12 cellular contexts compared by ENCODE assay signal in genomic region chr7:155377071-155377836, GRCh38.
A peak's percentile ranks its signal among the peaks of the same experiment; 100 is the strongest.
DNase-seq lines count a peak whose midpoint lies in the region; ATAC-seq and TF ChIP-seq lines count a peak whose summit lies in the region.
"Had no signal": no experiment of that assay in that cellular context is flagged by ENCODE, and none has a peak within 500 bp of the region (broad histone marks: within the 10 kb centered on the region; RNA-seq: fewer than 3 reads in every experiment).

No MANE protein-coding gene starts in this region.

- no peak for DNase-seq in heart left ventricle
- DNase-seq in left cardiac atrium, result no peak
- no peak for DNase-seq in coronary artery (ENCODE audit: low spot score)
- DNase-seq in neural progenitor cell (ENCODE audit: low spot score), result peak; percentile 42
- no peak for DNase-seq in upper lobe of right lung
- DNase-seq in stimulated activated CD4-positive, alpha-beta T cell treated with anti-CD3 and anti-CD28 coated beads, Interleukin-2, amount 100 ng/mL, for 48 hours, result no peak
- DNase-seq in ecto neural progenitor cell (ENCODE audit: low spot score), result no peak
- DNase-seq: activated T-cell treated with anti-CD3 and anti-CD28 coated beads, Interleukin-2, amount 50 U/mL, for 4 hours; DMS53; midbrain; NCI-H82 had no signal

- no peak overlapping the region for H2AFZ ChIP-seq in neural progenitor cell (replicated peaks)

- H3K79me2 ChIP-seq in neural progenitor cell (ENCODE audit: low read depth), result no peaks in the 10 kb centered on the region

- 6 to 13% (median 7%) methylated on average over 6 to 13 of the region's 13 CpGs for WGBS in heart left ventricle, 4 donors

- TF ChIP-seq CTCF in heart left ventricle (IDR thresholded peaks at IDR 0.05) (no peak), coronary artery (IDR thresholded peaks at IDR 0.05) (no peak), neural progenitor cell (IDR thresholded peaks at IDR 0.05) (no peak), upper lobe of right lung (IDR thresholded peaks at IDR 0.05) (no peak)

- H3K4me3 Mint-ChIP-seq in neural progenitor cell, result peak overlapping the region; percentile 68
- H3K4me3 Mint-ChIP-seq: activated T-cell treated with anti-CD3 and anti-CD28 coated beads, Interleukin-2, amount 50 U/mL, for 4 hours had no signal

- H4K20me1 ChIP-seq in neural progenitor cell (ENCODE audit: low read depth), result peaks cover 99% of the 10 kb centered on the region

- H3K27me3 Mint-ChIP-seq in neural progenitor cell (ENCODE audit: insufficient read depth, low read depth), result peaks cover 79% of the 10 kb centered on the region

- H3K27ac ChIP-seq in heart left ventricle (no peak overlapping the region), coronary artery (no peak overlapping the region), neural progenitor cell (no peak overlapping the region), upper lobe of right lung (no peak overlapping the region)

- intact Hi-C loops in heart left ventricle (cut with DNase I), result loop anchor here in 1 of 10 donors (10.0 kb wide), 1 partner anchor 78 kb away; the partner anchor contains the start of gene EN2
- intact Hi-C loops in left cardiac atrium (cut with DNase I), result no loop called here
- intact Hi-C loops in upper lobe of right lung (cut with DNase I), result no loop called here

- H3K36me3 ChIP-seq in heart left ventricle, result no peaks in the 10 kb centered on the region
- H3K36me3 ChIP-seq in neural progenitor cell, result no peaks in the 10 kb centered on the region
- no peaks in the 10 kb centered on the region for H3K36me3 ChIP-seq in upper lobe of right lung

- peaks cover 62% of the 10 kb centered on the region for H3K4me1 Mint-ChIP-seq in neural progenitor cell

- peaks cover 29% of the 10 kb centered on the region for H3F3A ChIP-seq in neural progenitor cell (ENCODE audit: low read depth)

- no peaks in the 10 kb centered on the region for H3K36me3 Mint-ChIP-seq in neural progenitor cell

- no peak overlapping the region for H3K27ac Mint-ChIP-seq in neural progenitor cell

- peaks cover 0 to 73% (median 51%) of the 10 kb centered on the region in 12 donors for H3K4me1 ChIP-seq in heart left ventricle
- peaks cover 21% of the 10 kb centered on the region for H3K4me1 ChIP-seq in neural progenitor cell
- peaks cover 55% of the 10 kb centered on the region for H3K4me1 ChIP-seq in upper lobe of right lung

- no peak overlapping the region for H3K9ac ChIP-seq in neural progenitor cell

- peaks cover 2% of the 10 kb centered on the region for H3K9me3 Mint-ChIP-seq in neural progenitor cell
- H3K9me3 Mint-ChIP-seq: activated T-cell treated with anti-CD3 and anti-CD28 coated beads, Interleukin-2, amount 50 U/mL, for 4 hours had no signal

- H3K9me3 ChIP-seq in heart left ventricle, result no peaks in the 10 kb centered on the region
- H3K9me3 ChIP-seq in neural progenitor cell (ENCODE audit: low read depth), result no peaks in the 10 kb centered on the region
- no peaks in the 10 kb centered on the region for H3K9me3 ChIP-seq in upper lobe of right lung

- no peak for TF ChIP-seq POLR2A in heart left ventricle (IDR thresholded peaks at IDR 0.05)

- ATAC-seq in heart left ventricle (no peak), left cardiac atrium (no peak), upper lobe of right lung (no peak), GM21360 (IDR thresholded peaks at IDR 0.05; ENCODE audit: unreplicated experiment) (no peak)
- ATAC-seq: activated T-cell treated with anti-CD3 and anti-CD28 coated beads, Interleukin-2, amount 50 U/mL, for 4 hours had no signal

- H3K27me3 ChIP-seq in heart left ventricle (peaks cover 78 to 100% (median 100%) of the 10 kb centered on the region in 9 donors), neural progenitor cell (peaks cover 100% of the 10 kb centered on the region), upper lobe of right lung (peaks cover 100% of the 10 kb centered on the region)

- H3K4me3 ChIP-seq in heart left ventricle (peak overlapping the region in 9 of 12 donors; percentile 2 to 38 (median 26)), coronary artery (peak overlapping the region; percentile 59), neural progenitor cell (no peak overlapping the region), upper lobe of right lung (peak overlapping the region; percentile 15)

- no peak overlapping the region for H3K4me2 ChIP-seq in neural progenitor cell
